Comparison of ENCODE assay signal across 32 cellular contexts in genomic region chr2:9299444-9300100, GRCh38.
DNase-seq lines count a peak whose midpoint lies in the region; ATAC-seq, FAIRE-seq and TF ChIP-seq lines count a peak whose summit lies in the region.
"Had no signal": no experiment of that assay in that cellular context is flagged by ENCODE, and none has a peak within 500 bp of the region (broad histone marks: within the 10 kb centered on the region; RNA-seq: fewer than 3 reads in every experiment).

No MANE protein-coding gene starts in this region.

- no peak overlapping the region for H3K27ac Mint-ChIP-seq in stimulated activated memory B cell treated with anti-CD40 and anti-IgM and Interleukin-4, amounts not matched to agents 10 μg/mL and 1 μg/mL and 100 μg/mL, for 72 hours
- no peak overlapping the region for H3K27ac Mint-ChIP-seq in activated T-helper 1 cell treated with anti-CD3 and anti-CD28 coated beads, Interleukin-12 subunit alpha, Interleukin-12 subunit beta, Interleukin-2, Interleukin-4 antibody, amounts not matched to agents 30 ng/mL and 10 ng/mL and 1 ng/mL, durations not matched to agents 14 hours and 24 hours and 36 hours
- H3K27ac Mint-ChIP-seq: activated CD4-positive, alpha-beta memory T cell treated with anti-CD3 and anti-CD28 coated beads, Interleukin-2, amount 10 ng/mL, durations not matched to agents 7 days and 5 days; activated naive CD4-positive, alpha-beta T cell treated with anti-CD3 and anti-CD28 coated beads, Interleukin-2, amount 10 ng/mL, durations not matched to agents 7 days and 5 days; naive thymus-derived CD4-positive, alpha-beta T cell had no signal

- peak overlapping the region; percentile 29 for H3K4me2 ChIP-seq in mammary epithelial cell (ENCODE audit: insufficient read depth, low read depth, low read length)
- H3K4me2 ChIP-seq in keratinocyte (ENCODE audit: control insufficient read depth, extremely low read depth, insufficient read depth, low read depth, low read length) = peak overlapping the region; percentile 72

- no peaks in the 10 kb centered on the region for H3K36me3 Mint-ChIP-seq in stimulated activated memory B cell treated with anti-CD40 and anti-IgM and Interleukin-4, amounts not matched to agents 10 μg/mL and 1 μg/mL and 100 μg/mL, for 72 hours
- no peaks in the 10 kb centered on the region for H3K36me3 Mint-ChIP-seq in activated T-helper 1 cell treated with anti-CD3 and anti-CD28 coated beads, Interleukin-12 subunit alpha, Interleukin-12 subunit beta, Interleukin-2, Interleukin-4 antibody, amounts not matched to agents 30 ng/mL and 10 ng/mL and 1 ng/mL, durations not matched to agents 14 hours and 24 hours and 36 hours (ENCODE audit: low read depth)
- H3K36me3 Mint-ChIP-seq: activated naive CD4-positive, alpha-beta T cell treated with anti-CD3 and anti-CD28 coated beads, Interleukin-2, amount 10 ng/mL, durations not matched to agents 7 days and 5 days; naive thymus-derived CD4-positive, alpha-beta T cell had no signal

- H4K20me1 ChIP-seq in mammary epithelial cell (ENCODE audit: insufficient read depth, low read length) (no peaks in the 10 kb centered on the region), keratinocyte (ENCODE audit: control insufficient read depth, extremely low read depth, insufficient read depth, low read length) (peaks cover 3% of the 10 kb centered on the region)

- WGBS in mammary epithelial cell (ENCODE audit: low coverage, missing lambda C conversion rate) = 85% methylated on average over 11 of the region's 11 CpGs
- 87 to 90% methylated on average over 11 of the region's 11 CpGs for WGBS in thyroid gland, 2 donors

- no peaks in the 10 kb centered on the region for H3K36me3 ChIP-seq in Panc1 (ENCODE audit: control insufficient read depth, insufficient read depth, low read length)
- H3K36me3 ChIP-seq in mammary epithelial cell (ENCODE audit: insufficient read depth, low read length) = peaks cover 15% of the 10 kb centered on the region
- peaks cover 12 to 19% of the 10 kb centered on the region in 2 experiments for H3K36me3 ChIP-seq in keratinocyte (ENCODE audit: control insufficient read depth in 2 of 2, extremely low read depth in 1 of 2, insufficient read depth in 2 of 2, low read length in 2 of 2)
- no peaks in the 10 kb centered on the region for H3K36me3 ChIP-seq in thyroid gland
- H3K36me3 ChIP-seq: left lung, upper lobe of right lung had no signal

- intact Hi-C loops in Panc1 (cut with micrococcal nuclease; ENCODE audit: unreplicated experiment) = no loop called here
- intact Hi-C loops in mammary epithelial cell (cut with micrococcal nuclease) = loop anchor here (1.0 kb wide), 1 partner anchor 11 kb away; no protein-coding TSS in a partner anchor
- intact Hi-C loops in thyroid gland (cut with DNase I) = no loop called here
- intact Hi-C loops in activated T-helper 1 cell treated with anti-CD3 and anti-CD28 coated beads, Interleukin-12 subunit alpha, Interleukin-12 subunit beta, Interleukin-2, Interleukin-4 antibody, amounts not matched to agents 30 ng/mL and 10 ng/mL and 1 ng/mL, durations not matched to agents 14 hours and 24 hours and 36 hours (cut with micrococcal nuclease) = no loop called here

- DNase-seq in Panc1 (ENCODE audit: low read depth, low spot score) (no peak), mammary epithelial cell (no peak), keratinocyte (ENCODE audit: low read depth, low spot score) (no peak), thyroid gland (no peak)
- DNase-seq in activated T-helper 1 cell treated with anti-CD3 and anti-CD28 coated beads, Interleukin-12 subunit alpha, Interleukin-12 subunit beta, Interleukin-2, Interleukin-4 antibody, amounts not matched to agents 30 ng/mL and 10 ng/mL and 1 ng/mL, durations not matched to agents 14 hours and 24 hours and 36 hours (ENCODE audit: low spot score) = no peak
- no peak for DNase-seq in stimulated activated CD4-positive, alpha-beta T cell treated with anti-CD3 and anti-CD28 coated beads, Interleukin-4, amount 100 ng/mL, for 1 hour
- DNase-seq: activated CD4-positive, alpha-beta memory T cell treated with anti-CD3 and anti-CD28 coated beads, Interleukin-2, amount 10 ng/mL, durations not matched to agents 7 days and 5 days; activated CD4-positive, CD25-positive, alpha-beta regulatory T cell treated with anti-CD3 and anti-CD28 coated beads, Interleukin-2, amount 50 U/mL, for 72 hours; activated CD8-positive, alpha-beta memory T cell treated with anti-CD3 and anti-CD28 coated beads, Interleukin-2, amount 50 U/mL, for 4 hours; activated naive CD4-positive, alpha-beta T cell treated with anti-CD3 and anti-CD28 coated beads, Interleukin-2, amount 10 ng/mL, durations not matched to agents 7 days and 5 days; body of pancreas; C1 segment of cervical spinal cord; COR-L47; DMS79; effector CD8-positive, alpha-beta T cell; GDM1; glutamatergic neuron; left lung; naive thymus-derived CD4-positive, alpha-beta T cell; NCI-H1417 treated with DMSO at 0.1 percent for 48 hours; NCI-H2081 treated with DMSO at 0.1 percent for 48 hours; NCI-H2227 treated with DMSO at 0.1 percent for 48 hours; nucleus accumbens; PC-3; psoas muscle; SHP77; stimulated activated CD4-positive, alpha-beta T cell treated with anti-CD3 and anti-CD28 coated beads, Interleukin-4, amount 100 ng/mL, for 4 hours; upper lobe of right lung had no signal

- peaks cover 44% of the 10 kb centered on the region for H3K27me3 Mint-ChIP-seq in stimulated activated memory B cell treated with anti-CD40 and anti-IgM and Interleukin-4, amounts not matched to agents 10 μg/mL and 1 μg/mL and 100 μg/mL, for 72 hours
- H3K27me3 Mint-ChIP-seq in activated T-helper 1 cell treated with anti-CD3 and anti-CD28 coated beads, Interleukin-12 subunit alpha, Interleukin-12 subunit beta, Interleukin-2, Interleukin-4 antibody, amounts not matched to agents 30 ng/mL and 10 ng/mL and 1 ng/mL, durations not matched to agents 14 hours and 24 hours and 36 hours (ENCODE audit: insufficient read depth) = no peaks in the 10 kb centered on the region

- peaks cover 20% of the 10 kb centered on the region; the same call in 1 of the 2 replicates for H3K4me1 ChIP-seq in Panc1 (ENCODE audit: control insufficient read depth, insufficient read depth, low read length)
- H3K4me1 ChIP-seq in mammary epithelial cell (ENCODE audit: insufficient read depth, low read length) = peaks cover 29% of the 10 kb centered on the region
- H3K4me1 ChIP-seq in keratinocyte (ENCODE audit: control insufficient read depth, extremely low read depth, insufficient read depth, low read length) = peaks cover 33% of the 10 kb centered on the region
- H3K4me1 ChIP-seq in thyroid gland = peaks cover 20 to 27% of the 10 kb centered on the region in 2 donors
- H3K4me1 ChIP-seq: left lung had no signal

- no peak overlapping the region for H3K9ac ChIP-seq in mammary epithelial cell (ENCODE audit: insufficient read depth, low read length)
- peak overlapping the region; percentile 49 for H3K9ac ChIP-seq in keratinocyte (ENCODE audit: control insufficient read depth, extremely low read depth, insufficient read depth, low read length)

- TF ChIP-seq POLR2A in thyroid gland (IDR thresholded peaks at IDR 0.05) = no peak

- H3K4me1 Mint-ChIP-seq in stimulated activated memory B cell treated with anti-CD40 and anti-IgM and Interleukin-4, amounts not matched to agents 10 μg/mL and 1 μg/mL and 100 μg/mL, for 72 hours = no peaks in the 10 kb centered on the region
- H3K4me1 Mint-ChIP-seq in activated T-helper 1 cell treated with anti-CD3 and anti-CD28 coated beads, Interleukin-12 subunit alpha, Interleukin-12 subunit beta, Interleukin-2, Interleukin-4 antibody, amounts not matched to agents 30 ng/mL and 10 ng/mL and 1 ng/mL, durations not matched to agents 14 hours and 24 hours and 36 hours (ENCODE audit: low read depth) = no peaks in the 10 kb centered on the region
- H3K4me1 Mint-ChIP-seq: activated CD4-positive, alpha-beta memory T cell treated with anti-CD3 and anti-CD28 coated beads, Interleukin-2, amount 10 ng/mL, durations not matched to agents 7 days and 5 days; activated naive CD4-positive, alpha-beta T cell treated with anti-CD3 and anti-CD28 coated beads, Interleukin-2, amount 10 ng/mL, durations not matched to agents 7 days and 5 days; naive thymus-derived CD4-positive, alpha-beta T cell had no signal

- dilution Hi-C loops in mammary epithelial cell (cut with HindIII; ENCODE audit: low sequenced_read_pairs) (no loop called here), keratinocyte (cut with MboI; ENCODE audit: extremely low pct_ligation_motif_present, low sequenced_read_pairs) (no loop called here)

- H2AFZ ChIP-seq in mammary epithelial cell (ENCODE audit: low read depth, low read length) (no peak overlapping the region), keratinocyte (ENCODE audit: control insufficient read depth, low read length) (no peak overlapping the region)

- H3K79me2 ChIP-seq in mammary epithelial cell (ENCODE audit: insufficient read depth, low read length) = peaks cover 87% of the 10 kb centered on the region
- peaks cover 58% of the 10 kb centered on the region for H3K79me2 ChIP-seq in keratinocyte (ENCODE audit: control insufficient read depth, insufficient read depth, low read length)

- CTCF ChIA-PET in Panc1 (lab: Charles Lee) = interaction anchor here (0.6 kb wide), 1 partner anchor 315 kb away, joined by 3 read pairs; no protein-coding TSS in a partner anchor
- CTCF ChIA-PET in mammary epithelial cell (lab: Charles Lee; ENCODE audit: low non-redundant PET) = interaction anchor here (0.5 kb wide), 1 partner anchor 11 kb away, joined by 3 read pairs; no protein-coding TSS in a partner anchor

- in situ Hi-C loops in Panc1 (cut with HindIII; ENCODE audit: low pct_unique_long_range_greater_than_20kb, low sequenced_read_pairs) (no loop called here), mammary epithelial cell (cut with MboI; ENCODE audit: low sequenced_read_pairs in 2 of 2) (no loop called here)

- TSS peak; percentile 47 for BruUV-seq in Panc1 (replicated peaks; lab: Mats Ljungman, UMichigan)
- BruUV-seq in mammary epithelial cell (replicated peaks; lab: Mats Ljungman, UMichigan) = no TSS peak

- ATAC-seq in Panc1 = no peak
- ATAC-seq in stimulated activated memory B cell treated with anti-CD40 and anti-IgM and Interleukin-4, amounts not matched to agents 10 μg/mL and 1 μg/mL and 100 μg/mL, for 72 hours = no peak
- no peak for ATAC-seq in GM19467 (IDR thresholded peaks at IDR 0.05; ENCODE audit: unreplicated experiment)
- ATAC-seq: body of pancreas; naive thymus-derived CD4-positive, alpha-beta T cell; PC-3; upper lobe of right lung had no signal

- H3K9me3 ChIP-seq in Panc1 (ENCODE audit: control insufficient read depth, insufficient read depth, low read depth, low read length) (no peaks in the 10 kb centered on the region), mammary epithelial cell (replicated peaks; ENCODE audit: insufficient read depth, low read length) (no peaks in the 10 kb centered on the region), keratinocyte (ENCODE audit: control insufficient read depth, low read depth, low read length) (no peaks in the 10 kb centered on the region), thyroid gland (no peaks in the 10 kb centered on the region)
- H3K9me3 ChIP-seq: body of pancreas, left lung, psoas muscle, upper lobe of right lung had no signal

- FAIRE-seq in keratinocyte (lab: Jason Lieb, UNC) = no peak
- FAIRE-seq: islet of Langerhans had no signal

- H3K9me1 ChIP-seq in keratinocyte (ENCODE audit: control insufficient read depth, extremely low read depth, insufficient read depth, low read length) = peaks cover 2% of the 10 kb centered on the region

- no peaks in the 10 kb centered on the region for H3K9me3 Mint-ChIP-seq in stimulated activated memory B cell treated with anti-CD40 and anti-IgM and Interleukin-4, amounts not matched to agents 10 μg/mL and 1 μg/mL and 100 μg/mL, for 72 hours
- no peaks in the 10 kb centered on the region for H3K9me3 Mint-ChIP-seq in activated T-helper 1 cell treated with anti-CD3 and anti-CD28 coated beads, Interleukin-12 subunit alpha, Interleukin-12 subunit beta, Interleukin-2, Interleukin-4 antibody, amounts not matched to agents 30 ng/mL and 10 ng/mL and 1 ng/mL, durations not matched to agents 14 hours and 24 hours and 36 hours
- H3K9me3 Mint-ChIP-seq: activated CD4-positive, alpha-beta memory T cell treated with anti-CD3 and anti-CD28 coated beads, Interleukin-2, amount 10 ng/mL, durations not matched to agents 7 days and 5 days; activated naive CD4-positive, alpha-beta T cell treated with anti-CD3 and anti-CD28 coated beads, Interleukin-2, amount 10 ng/mL, durations not matched to agents 7 days and 5 days; naive thymus-derived CD4-positive, alpha-beta T cell had no signal

- H3K4me3 ChIP-seq in Panc1 (ENCODE audit: low read depth in 2 of 2, low read length in 2 of 2) = no peak overlapping the region
- no peak overlapping the region for H3K4me3 ChIP-seq in mammary epithelial cell (replicated peaks in 1 of 3; ENCODE audit: insufficient read depth in 1 of 3, low read depth in 2 of 3, low read length in 3 of 3)
- H3K4me3 ChIP-seq in keratinocyte (ENCODE audit: control insufficient read depth in 2 of 3, extremely low read depth in 1 of 3, insufficient read depth in 2 of 3, low read depth in 1 of 3, low read length in 3 of 3) = peak overlapping the region in 1 of 3 experiments; percentile 1
- H3K4me3 ChIP-seq in thyroid gland (replicated peaks in 1 of 3) = no peak overlapping the region
- H3K4me3 ChIP-seq: body of pancreas, left lung, psoas muscle, upper lobe of right lung had no signal

- no peak overlapping the region; the same call in 1 of the 2 replicates for H3K27ac ChIP-seq in Panc1 (ENCODE audit: low read length)
- peak overlapping the region; percentile 23 for H3K27ac ChIP-seq in mammary epithelial cell (ENCODE audit: insufficient read depth, low read depth, low read length)
- peak overlapping the region; percentile 74 for H3K27ac ChIP-seq in keratinocyte (ENCODE audit: control insufficient read depth, insufficient read depth, low read length)
- H3K27ac ChIP-seq in thyroid gland = peak overlapping the region; percentile 58 to 77 (median 60)
- H3K27ac ChIP-seq: body of pancreas, HL-60, left lung, psoas muscle, upper lobe of right lung had no signal

- no peak for TF ChIP-seq CTCF in Panc1 (IDR thresholded peaks at IDR 0.05)
- TF ChIP-seq CTCF in mammary epithelial cell (conservative IDR thresholded peaks at IDR 0.05 in 1 of 2, IDR thresholded peaks at IDR 0.05 in 1 of 2; ENCODE audit: extremely low read depth in 1 of 2, insufficient read depth in 1 of 2, low read depth in 1 of 2, low read length in 2 of 2) = no peak
- TF ChIP-seq CTCF in keratinocyte (optimal IDR thresholded peaks at IDR 0.05 in 1 of 3, IDR thresholded peaks at IDR 0.05 in 1 of 3, conservative IDR thresholded peaks at IDR 0.05 in 1 of 3; ENCODE audit: extremely low read depth in 1 of 3, insufficient read depth in 2 of 3, low read length in 3 of 3) = no peak
- no peak for TF ChIP-seq CTCF in thyroid gland (IDR thresholded peaks at IDR 0.05)

- H3K27me3 ChIP-seq in Panc1 (ENCODE audit: control insufficient read depth, insufficient read depth, low read length) (no peaks in the 10 kb centered on the region), mammary epithelial cell (ENCODE audit: insufficient read depth, low read length) (no peaks in the 10 kb centered on the region), keratinocyte (ENCODE audit: control insufficient read depth, extremely low read depth, insufficient read depth, low read length) (no peaks in the 10 kb centered on the region), thyroid gland (no peaks in the 10 kb centered on the region)
- H3K27me3 ChIP-seq: body of pancreas, left lung, upper lobe of right lung had no signal

- POLR2A ChIA-PET in Panc1 (lab: Charles Lee) = no interaction called here

- H3K4me3 Mint-ChIP-seq in stimulated activated memory B cell treated with anti-CD40 and anti-IgM and Interleukin-4, amounts not matched to agents 10 μg/mL and 1 μg/mL and 100 μg/mL, for 72 hours = no peak overlapping the region
- H3K4me3 Mint-ChIP-seq in activated T-helper 1 cell treated with anti-CD3 and anti-CD28 coated beads, Interleukin-12 subunit alpha, Interleukin-12 subunit beta, Interleukin-2, Interleukin-4 antibody, amounts not matched to agents 30 ng/mL and 10 ng/mL and 1 ng/mL, durations not matched to agents 14 hours and 24 hours and 36 hours = no peak overlapping the region
- H3K4me3 Mint-ChIP-seq: activated CD4-positive, alpha-beta memory T cell treated with anti-CD3 and anti-CD28 coated beads, Interleukin-2, amount 10 ng/mL, durations not matched to agents 7 days and 5 days; activated naive CD4-positive, alpha-beta T cell treated with anti-CD3 and anti-CD28 coated beads, Interleukin-2, amount 10 ng/mL, durations not matched to agents 7 days and 5 days; naive thymus-derived CD4-positive, alpha-beta T cell had no signal
